Comparison of ENCODE assay signal across 6 cellular contexts in the genomic region with DNA sequence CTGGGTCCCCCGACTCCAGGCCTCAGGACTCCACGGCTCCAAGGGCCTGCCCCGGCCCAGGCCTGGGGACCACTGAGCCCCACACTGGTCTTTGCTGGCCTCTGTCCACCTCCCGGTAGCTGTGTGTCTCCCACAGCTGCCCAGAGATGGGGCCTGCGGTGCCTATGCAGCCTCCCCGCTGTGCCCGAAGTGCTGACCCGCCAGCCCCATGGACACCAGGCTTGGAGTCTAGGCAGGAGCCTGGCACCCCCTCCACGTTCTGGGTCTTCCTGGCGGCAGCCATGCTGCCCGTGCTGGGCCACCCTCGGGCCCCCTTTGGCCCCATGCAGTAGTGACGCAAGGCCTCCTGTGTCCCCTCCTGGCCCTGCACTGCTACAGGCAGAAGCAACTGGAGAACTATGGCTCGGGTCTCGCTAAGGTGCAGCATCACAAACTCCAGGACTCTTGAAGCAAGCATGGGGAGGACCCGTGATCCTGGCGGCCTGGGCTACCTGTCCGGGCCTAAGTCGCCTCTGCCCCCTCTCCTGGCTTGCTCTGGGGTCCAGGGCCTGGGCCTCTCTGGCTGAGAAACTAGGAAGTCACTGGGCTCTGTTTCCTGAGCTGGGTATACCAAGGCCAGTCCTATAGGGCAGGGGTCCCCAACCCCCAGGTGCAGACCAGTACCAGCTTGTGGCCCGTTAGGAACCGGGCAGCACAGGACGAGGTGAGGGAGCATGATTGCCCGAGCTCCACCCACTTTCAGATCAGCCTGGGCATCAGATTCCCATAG. TPM values are rescaled to one million over a fixed set of nuclear protein-coding genes. Genes with fewer than 3 reads are reported as not detected.
A peak's percentile ranks its signal among the peaks of the same experiment; 100 is the strongest.
DNase-seq lines count a peak whose midpoint lies in the region; ATAC-seq and TF ChIP-seq lines count a peak whose summit lies in the region.

No MANE protein-coding gene starts in this region.

- intact Hi-C loops in esophagus squamous epithelium (cut with DNase I), result no loop called here

- H3K36me3 ChIP-seq in MM.1S (replicated peaks; ENCODE audit: insufficient read depth, low read length) (no peaks in the 10 kb centered on the region), esophagus squamous epithelium (peaks cover 7 to 26% (median 19%) of the 10 kb centered on the region in 3 donors)

- H3K9ac ChIP-seq in MM.1S (ENCODE audit: low read length), result no peak overlapping the region

- peak; percentile 14 for ATAC-seq in GM18498 (IDR thresholded peaks at IDR 0.05; ENCODE audit: unreplicated experiment)
- no peak for ATAC-seq in stimulated activated naive CD8-positive, alpha-beta T cell treated with anti-CD3 and anti-CD28 coated beads, Interleukin-15, Interleukin-2, amounts not matched to agents 100 U/mL and 50 U/mL, for 24 hours

- H3K9me3 ChIP-seq in MM.1S (replicated peaks; ENCODE audit: insufficient read depth, low read length) (no peaks in the 10 kb centered on the region), esophagus squamous epithelium (no peaks in the 10 kb centered on the region)

- H2AFZ ChIP-seq in MM.1S (ENCODE audit: low read length), result peak overlapping the region; percentile 79

- no peak for DNase-seq in MM.1S
- no peak for DNase-seq in esophagus squamous epithelium (lab: John Stamatoyannopoulos, UW)
- peak; percentile 36 for DNase-seq in stimulated activated naive CD8-positive, alpha-beta T cell treated with anti-CD3 and anti-CD28 coated beads, Interleukin-15, Interleukin-2, amounts not matched to agents 100 U/mL and 50 U/mL, for 24 hours
- no peak for DNase-seq in NCI-H526 treated with DMSO at 0.1 percent for 48 hours (lab: John Stamatoyannopoulos, UW)
- no peak for DNase-seq in DMS53 (lab: John Stamatoyannopoulos, UW)

- H3K9me2 ChIP-seq in MM.1S (replicated peaks; ENCODE audit: insufficient read depth, low read length), result no peaks in the 10 kb centered on the region

- H3K27me3 ChIP-seq in MM.1S (replicated peaks; ENCODE audit: insufficient read depth, low read length) (no peaks in the 10 kb centered on the region), esophagus squamous epithelium (no peaks in the 10 kb centered on the region)

- no peaks in the 10 kb centered on the region for H3F3A ChIP-seq in MM.1S (ENCODE audit: insufficient read depth, low read length)

- H3K4me1 ChIP-seq in MM.1S (ENCODE audit: low read length), result no peaks in the 10 kb centered on the region
- peaks cover 24 to 69% (median 26%) of the 10 kb centered on the region in 3 donors for H3K4me1 ChIP-seq in esophagus squamous epithelium

- no peaks in the 10 kb centered on the region for H3K79me2 ChIP-seq in MM.1S (ENCODE audit: low read length)

- peak overlapping the region; percentile 81; the same call in 1 of the 2 replicates for H3K4me2 ChIP-seq in MM.1S (ENCODE audit: low read depth, low read length)

- no peaks in the 10 kb centered on the region for H4K20me1 ChIP-seq in MM.1S (ENCODE audit: insufficient read depth, low read length)

- no peak for TF ChIP-seq POLR2A in esophagus squamous epithelium (IDR thresholded peaks at IDR 0.05)

- TF ChIP-seq CTCF in MM.1S (IDR thresholded peaks at IDR 0.05; ENCODE audit: low read length), result no peak
- no peak for TF ChIP-seq CTCF in esophagus squamous epithelium (IDR thresholded peaks at IDR 0.05)

- 79% methylated on average over 4 of the region's 23 CpGs; no CpG with 5 or more reads in 1 of the 2 donors for WGBS in esophagus squamous epithelium, 2 donors

- H3K4me3 ChIP-seq in MM.1S (ENCODE audit: low read length) (peak overlapping the region; percentile 70), esophagus squamous epithelium (peak overlapping the region; percentile 75 to 100 (median 83))

- H3K27ac ChIP-seq in MM.1S (ENCODE audit: low read length), result no peak overlapping the region
- peak overlapping the region; percentile 95 to 99 (median 96) for H3K27ac ChIP-seq in esophagus squamous epithelium

RNA-seq across cellular contexts. Expression of a gene that starts 0.9 kb away (rescaled TPM):
- 10 to 100 TPM in 2 of 4 donors, 1 to 10 TPM in 2; 7.2 to 19.5 (median 12.8) TPM for total RNA-seq in esophagus squamous epithelium

RNA-seq across cellular contexts. Expression of a gene that starts 1.1 kb away (rescaled TPM):
- total RNA-seq in esophagus squamous epithelium, result 100 to 1,000 TPM in 2 of 4 donors, 10 to 100 TPM in 2; 74.5 to 126 (median 103) TPM

RNA-seq across cellular contexts. Expression of a gene that starts 13.7 kb away (rescaled TPM):
- total RNA-seq in esophagus squamous epithelium, result 1 to 10 TPM; 2.5 to 6.5 (median 4.7) TPM

RNA-seq across cellular contexts. Expression of a gene that starts 30.4 kb away (rescaled TPM):
- total RNA-seq in esophagus squamous epithelium, result 10 to 100 TPM; 40.0 to 57.6 (median 46.9) TPM

RNA-seq across cellular contexts. Expression of a gene that starts 49.8 kb away (rescaled TPM):
- 1 to 10 TPM in 2 of 4 donors, under 1 TPM in 2; 0.19 to 4.4 (median 1.7) TPM for total RNA-seq in esophagus squamous epithelium
